Comparison of ENCODE assay signal across 14 cellular contexts in genomic region chr20:18686696-18687095, GRCh38.
DNase-seq lines count a peak whose midpoint lies in the region; ATAC-seq, FAIRE-seq and TF ChIP-seq lines count a peak whose summit lies in the region.
"Had no signal": no experiment of that assay in that cellular context is flagged by ENCODE, and none has a peak within 500 bp of the region (broad histone marks: within the 10 kb centered on the region; RNA-seq: fewer than 3 reads in every experiment).

No MANE protein-coding gene starts in this region.

- in situ Hi-C loops in HepG2 (cut with HindIII; ENCODE audit: extremely low pct_ligation_motif_present, low pct_unique_long_range_greater_than_20kb) = no loop called here

- no peaks in the 10 kb centered on the region for H4K20me1 ChIP-seq in HepG2 (ENCODE audit: insufficient read depth, low read length)

- ATAC-seq in left colon (peak; percentile 42), SK-N-SH treated with all-trans-retinoic acid at 6 μM for 48 hours (no peak), HepG2 (no peak), heart left ventricle (no peak)
- ATAC-seq: GM23338 had no signal

- no peak overlapping the region for H3K9ac ChIP-seq in HepG2 (ENCODE audit: insufficient read depth, low read depth, low read length)

- no peak for TF ChIP-seq CTCF in prostate gland (IDR thresholded peaks at IDR 0.05)
- TF ChIP-seq CTCF in HepG2 (CRISPR knock-in tag; IDR thresholded peaks at IDR 0.05) = no peak
- TF ChIP-seq CTCF in heart left ventricle (IDR thresholded peaks at IDR 0.05) = no peak

- no peaks in the 10 kb centered on the region for H3K4me1 ChIP-seq in prostate gland (replicated peaks)
- peaks cover 14% of the 10 kb centered on the region for H3K4me1 ChIP-seq in HepG2 (ENCODE audit: insufficient read depth, low read length)
- no peaks in the 10 kb centered on the region for H3K4me1 ChIP-seq in heart left ventricle

- TF ChIP-seq EP300 in HepG2 (IDR thresholded peaks at IDR 0.05; ENCODE audit: low read depth in 2 of 2, low read length in 2 of 2) = no peak
- no peak for TF ChIP-seq EP300 in HepG2 (CRISPR knock-in tag; IDR thresholded peaks at IDR 0.05; ENCODE audit: borderline replicate concordance)

- no peak overlapping the region for H3K4me2 ChIP-seq in HepG2 (ENCODE audit: low read depth, low read length)
- H3K4me2 ChIP-seq: GM23338 had no signal

- H3K79me2 ChIP-seq in HepG2 (ENCODE audit: insufficient read depth, low read length) = no peaks in the 10 kb centered on the region

- no peaks in the 10 kb centered on the region for H3K9me3 ChIP-seq in prostate gland
- no peaks in the 10 kb centered on the region for H3K9me3 ChIP-seq in HepG2 (ENCODE audit: low read length)
- no peaks in the 10 kb centered on the region for H3K9me3 ChIP-seq in heart left ventricle

- H3K4me3 ChIP-seq in prostate gland (no peak overlapping the region), HepG2 (replicated peaks in 1 of 3; ENCODE audit: insufficient read depth in 1 of 3, low read depth in 2 of 3, low read length in 3 of 3) (no peak overlapping the region), heart left ventricle (no peak overlapping the region)
- H3K4me3 ChIP-seq: GM23338 had no signal

- peak; percentile 4 for DNase-seq in HT-29 (ENCODE audit: low spot score)
- peak; percentile 19 for DNase-seq in amniotic epithelial cell (ENCODE audit: low read depth)
- DNase-seq in left colon = no peak
- peak; percentile 24 for DNase-seq in prostate gland (ENCODE audit: low spot score)
- DNase-seq in HepG2 (ENCODE audit: low spot score) = no peak
- no peak for DNase-seq in heart left ventricle
- DNase-seq: DMS79 treated with DMSO at 0.1 percent for 48 hours, EL, H7 had no signal

- no peak overlapping the region for H2AFZ ChIP-seq in HepG2 (ENCODE audit: low read length)
- H2AFZ ChIP-seq: GM23338 had no signal

- WGBS in prostate gland = 42% methylated on average over 1 of the region's 1 CpG
- 85% methylated on average over 1 of the region's 1 CpG for WGBS in HepG2 (ENCODE audit: low lambda C conversion rate)
- 86 to 96% (median 94%) methylated on average over 1 of the region's 1 CpG for WGBS in heart left ventricle, 4 donors

- H3K27ac ChIP-seq in prostate gland = no peak overlapping the region
- H3K27ac ChIP-seq in HepG2 (ENCODE audit: extremely low read length, insufficient read depth, low read length) = no peak overlapping the region
- no peak overlapping the region for H3K27ac ChIP-seq in heart left ventricle
- H3K27ac ChIP-seq: HL-60 had no signal

- TF ChIP-seq POLR2A in prostate gland (IDR thresholded peaks at IDR 0.05) = no peak
- no peak for TF ChIP-seq POLR2A in HepG2 (IDR thresholded peaks at IDR 0.05; ENCODE audit: insufficient read depth in 1 of 2, low read depth in 2 of 2, low read length in 2 of 2)
- no peak for TF ChIP-seq POLR2A in heart left ventricle (IDR thresholded peaks at IDR 0.05)

- no peak for TF ChIP-seq RAD21 in HepG2 (CRISPR knock-in tag; IDR thresholded peaks at IDR 0.05)

- POLR2A ChIA-PET in HepG2 (lab: Yijun Ruan, JAX) = no interaction called here

- BruUV-seq in HepG2 (replicated peaks; lab: Mats Ljungman, UMichigan) = no TSS peak

- H3K27me3 ChIP-seq in prostate gland (replicated peaks; ENCODE audit: insufficient read depth) (no peaks in the 10 kb centered on the region), HepG2 (ENCODE audit: control insufficient read depth in 1 of 2, insufficient read depth in 2 of 2, low read length in 2 of 2) (no peaks in the 10 kb centered on the region), heart left ventricle (no peaks in the 10 kb centered on the region)

- CTCF ChIA-PET in HepG2 (lab: Yijun Ruan, JAX; ENCODE audit: low intra/inter-chr PET ratio, low total read pairs) = no interaction called here

- no peak for FAIRE-seq in HepG2 (lab: Jason Lieb, UNC)
- FAIRE-seq: G401.6, GM12891 had no signal

- H3K36me3 ChIP-seq in prostate gland (no peaks in the 10 kb centered on the region), HepG2 (replicated peaks in 1 of 2; ENCODE audit: control insufficient read depth in 1 of 2, insufficient read depth in 2 of 2, low read length in 2 of 2) (no peaks in the 10 kb centered on the region), heart left ventricle (no peaks in the 10 kb centered on the region)

- intact Hi-C loops in left colon (cut with DNase I, micrococcal nuclease) (no loop called here), prostate gland (cut with DNase I) (no loop called here), HepG2 (cut with micrococcal nuclease; ENCODE audit: unreplicated experiment) (no loop called here), heart left ventricle (cut with DNase I) (no loop called here)

TF ChIP-seq in SK-N-SH treated with all-trans-retinoic acid at 6 μM for 48 hours, 23 proteins besides CTCF, POLR2A, EP300 and RAD21 (continues in another document):
- TF ChIP-seq CREB5 (CRISPR knock-in tag; IDR thresholded peaks at IDR 0.05; ENCODE audit: low read depth) = no peak
- no peak for TF ChIP-seq TOX (CRISPR knock-in tag; IDR thresholded peaks at IDR 0.05; ENCODE audit: borderline replicate concordance)
- no peak for TF ChIP-seq PPARA (CRISPR knock-in tag; IDR thresholded peaks at IDR 0.05; ENCODE audit: borderline replicate concordance)
- no peak for TF ChIP-seq ESRRG (CRISPR knock-in tag; IDR thresholded peaks at IDR 0.05)
- no peak for TF ChIP-seq ZNF565 (CRISPR knock-in tag; conservative IDR thresholded peaks at IDR 0.05; ENCODE audit: low read depth)
- TF ChIP-seq ZFP3 (CRISPR knock-in tag; IDR thresholded peaks at IDR 0.05) = no peak
- no peak for TF ChIP-seq BACH2 (CRISPR knock-in tag; IDR thresholded peaks at IDR 0.05; ENCODE audit: borderline replicate concordance)
- TF ChIP-seq, protein P1, sequence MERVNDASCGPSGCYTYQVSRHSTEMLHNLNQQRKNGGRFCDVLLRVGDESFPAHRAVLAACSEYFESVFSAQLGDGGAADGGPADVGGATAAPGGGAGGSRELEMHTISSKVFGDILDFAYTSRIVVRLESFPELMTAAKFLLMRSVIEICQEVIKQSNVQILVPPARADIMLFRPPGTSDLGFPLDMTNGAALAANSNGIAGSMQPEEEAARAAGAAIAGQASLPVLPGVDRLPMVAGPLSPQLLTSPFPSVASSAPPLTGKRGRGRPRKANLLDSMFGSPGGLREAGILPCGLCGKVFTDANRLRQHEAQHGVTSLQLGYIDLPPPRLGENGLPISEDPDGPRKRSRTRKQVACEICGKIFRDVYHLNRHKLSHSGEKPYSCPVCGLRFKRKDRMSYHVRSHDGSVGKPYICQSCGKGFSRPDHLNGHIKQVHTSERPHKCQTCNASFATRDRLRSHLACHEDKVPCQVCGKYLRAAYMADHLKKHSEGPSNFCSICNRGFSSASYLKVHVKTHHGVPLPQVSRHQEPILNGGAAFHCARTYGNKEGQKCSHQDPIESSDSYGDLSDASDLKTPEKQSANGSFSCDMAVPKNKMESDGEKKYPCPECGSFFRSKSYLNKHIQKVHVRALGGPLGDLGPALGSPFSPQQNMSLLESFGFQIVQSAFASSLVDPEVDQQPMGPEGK (CRISPR knock-in tag; IDR thresholded peaks at IDR 0.05; ENCODE audit: borderline replicate concordance) = no peak
- no peak for TF ChIP-seq CSDC2 (CRISPR knock-in tag; IDR thresholded peaks at IDR 0.05)

TF ChIP-seq in HepG2, 621 proteins besides CTCF, POLR2A, EP300 and RAD21 (continues in another document):
- no peak for TF ChIP-seq KDM2A (CRISPR knock-in tag; IDR thresholded peaks at IDR 0.05; ENCODE audit: borderline replicate concordance, low read depth)
- TF ChIP-seq, protein P2, sequence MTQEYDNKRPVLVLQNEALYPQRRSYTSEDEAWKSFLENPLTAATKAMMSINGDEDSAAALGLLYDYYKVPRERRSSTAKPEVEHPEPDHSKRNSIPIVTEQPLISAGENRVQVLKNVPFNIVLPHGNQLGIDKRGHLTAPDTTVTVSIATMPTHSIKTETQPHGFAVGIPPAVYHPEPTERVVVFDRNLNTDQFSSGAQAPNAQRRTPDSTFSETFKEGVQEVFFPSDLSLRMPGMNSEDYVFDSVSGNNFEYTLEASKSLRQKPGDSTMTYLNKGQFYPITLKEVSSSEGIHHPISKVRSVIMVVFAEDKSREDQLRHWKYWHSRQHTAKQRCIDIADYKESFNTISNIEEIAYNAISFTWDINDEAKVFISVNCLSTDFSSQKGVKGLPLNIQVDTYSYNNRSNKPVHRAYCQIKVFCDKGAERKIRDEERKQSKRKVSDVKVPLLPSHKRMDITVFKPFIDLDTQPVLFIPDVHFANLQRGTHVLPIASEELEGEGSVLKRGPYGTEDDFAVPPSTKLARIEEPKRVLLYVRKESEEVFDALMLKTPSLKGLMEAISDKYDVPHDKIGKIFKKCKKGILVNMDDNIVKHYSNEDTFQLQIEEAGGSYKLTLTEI (CRISPR knock-in tag; conservative IDR thresholded peaks at IDR 0.05) = no peak
- TF ChIP-seq, protein P1 (CRISPR knock-in tag; IDR thresholded peaks at IDR 0.05) = no peak
- no peak for TF ChIP-seq ZNF775 (CRISPR knock-in tag; IDR thresholded peaks at IDR 0.05; ENCODE audit: borderline replicate concordance)
- no peak for TF ChIP-seq ZNF777 (CRISPR knock-in tag; IDR thresholded peaks at IDR 0.05)
- no peak for TF ChIP-seq RBFOX2 (IDR thresholded peaks at IDR 0.05; ENCODE audit: low read depth, low read length)

Comparison
In these comparisons a context has a peak if more than half of its experiments do, and no peak if none do; other contexts are left out.
1. DNase-seq: peak in HT-29 (single experiment), amniotic epithelial cell (single experiment) and prostate gland (single experiment); none in left colon (0 of 2), HepG2 (single experiment) and heart left ventricle (0 of 5).